ENCODE assay signal across 12 cellular contexts in genomic region chr20:15759546-15760216, GRCh38.
DNase-seq lines count a peak whose midpoint lies in the region; ATAC-seq, FAIRE-seq and TF ChIP-seq lines count a peak whose summit lies in the region.
"Had no signal": no experiment of that assay in that cellular context is flagged by ENCODE, and none has a peak within 500 bp of the region (broad histone marks: within the 10 kb centered on the region; RNA-seq: fewer than 3 reads in every experiment).

No MANE protein-coding gene starts in this region.

- H3K4me3 ChIP-seq in AG04449 (ENCODE audit: low read depth, low read length) = no peak overlapping the region
- no peak overlapping the region for H3K4me3 ChIP-seq in ascending aorta
- H3K4me3 ChIP-seq in mesenchymal stem cell (ENCODE audit: insufficient read depth in 1 of 2, low read depth in 1 of 2, low read length in 2 of 2) = no peak overlapping the region

- no peak overlapping the region for H2BK120ac ChIP-seq in mesenchymal stem cell (ENCODE audit: low read depth, low read length)

- H3K18ac ChIP-seq in mesenchymal stem cell (ENCODE audit: low read depth in 1 of 2, low read length in 2 of 2) = no peak overlapping the region

- DNase-seq in AG04449 (ENCODE audit: low read depth, low spot score) = no peak
- DNase-seq in LHCN-M2 (ENCODE audit: low read depth) = peak; percentile 10
- DNase-seq in ascending aorta (ENCODE audit: low spot score in 2 of 2) = no peak
- DNase-seq in mesenchymal stem cell = peak; percentile 53
- DNase-seq in HTR-8/SVneo (ENCODE audit: insufficient read length, low spot score) = no peak
- DNase-seq in activated naive CD4-positive, alpha-beta T cell treated with anti-CD3 and anti-CD28 coated beads, Interleukin-2, amount 50 U/mL, for 16 hours = no peak
- DNase-seq in SHP77 treated with DMSO at 0.1 percent for 48 hours (lab: John Stamatoyannopoulos, UW) = no peak
- DNase-seq: activated CD4-positive, alpha-beta T cell treated with anti-CD3 and anti-CD28 coated beads, Interleukin-2, amount 50 U/mL, for 48 hours; SW 1271 had no signal

- H3K36me3 ChIP-seq in ascending aorta = no peaks in the 10 kb centered on the region
- no peaks in the 10 kb centered on the region for H3K36me3 ChIP-seq in mesenchymal stem cell (ENCODE audit: control insufficient read depth in 1 of 2, insufficient read depth in 2 of 2, low read depth in 1 of 2, low read length in 2 of 2)

- no peak overlapping the region for H2BK5ac ChIP-seq in mesenchymal stem cell (ENCODE audit: low read depth, low read length, poor library complexity, severe bottlenecking)

- no peak overlapping the region for H2AFZ ChIP-seq in mesenchymal stem cell (ENCODE audit: low read depth, low read length)

- H2BK12ac ChIP-seq in mesenchymal stem cell (ENCODE audit: low read length in 2 of 2) = no peak overlapping the region

- WGBS in mesenchymal stem cell = 58% methylated on average over 12 of the region's 12 CpGs

- H3K79me1 ChIP-seq in mesenchymal stem cell (replicated peaks; ENCODE audit: low read length, poor library complexity, severe bottlenecking) = no peaks in the 10 kb centered on the region

- no peak overlapping the region for H4K8ac ChIP-seq in mesenchymal stem cell (ENCODE audit: low read length)

- H2AK5ac ChIP-seq in mesenchymal stem cell (ENCODE audit: low read length, severe bottlenecking) = no peak overlapping the region

- intact Hi-C loops in ascending aorta (cut with DNase I) = loop anchor here (5.0 kb wide), 2 partner anchors 87 to 173 kb away; no protein-coding TSS in a partner anchor

- H3K9me3 ChIP-seq in ascending aorta = no peaks in the 10 kb centered on the region
- no peaks in the 10 kb centered on the region for H3K9me3 ChIP-seq in mesenchymal stem cell (ENCODE audit: control insufficient read depth, low read length)

- POLR2A ChIA-PET in AG04449 (lab: Yijun Ruan, JAX) = no interaction called here

- no peak overlapping the region for H4K91ac ChIP-seq in mesenchymal stem cell (ENCODE audit: low read length)

- FAIRE-seq in HTR-8/SVneo (lab: Jason Lieb, UNC) = no peak
- FAIRE-seq: H54 had no signal

- no peak overlapping the region for H3K23ac ChIP-seq in mesenchymal stem cell (ENCODE audit: low read length in 2 of 2)

- no peak for ATAC-seq in esophagus mucosa

- H3K4me2 ChIP-seq in mesenchymal stem cell (ENCODE audit: low read length, poor library complexity, severe bottlenecking) = peak overlapping the region; percentile 49
- H3K4me2 ChIP-seq: KMS-11 had no signal

- TF ChIP-seq CTCF in AG04449 (IDR thresholded peaks at IDR 0.05; ENCODE audit: insufficient read depth, low read length, missing control alignments) (peak; percentile 5), ascending aorta (IDR thresholded peaks at IDR 0.05) (peak; percentile 6 to 43 (median 11))

- H3K27me3 ChIP-seq in ascending aorta (no peaks in the 10 kb centered on the region), mesenchymal stem cell (ENCODE audit: control insufficient read depth in 1 of 2, insufficient read depth in 1 of 2, low read length in 2 of 2) (no peaks in the 10 kb centered on the region)

- H3K4ac ChIP-seq in mesenchymal stem cell (ENCODE audit: low read depth in 1 of 2, low read length in 2 of 2) = no peak overlapping the region

- CTCF ChIA-PET in AG04449 (lab: Yijun Ruan, JAX) = interaction anchor here (0.9 to 1.4 kb wide), 2 partner anchors 14 to 268 kb away, joined by 3 to 5 read pairs; no protein-coding TSS in a partner anchor

- no peak overlapping the region for H2BK15ac ChIP-seq in mesenchymal stem cell (ENCODE audit: low read depth, poor library complexity, severe bottlenecking)

- H3K4me1 ChIP-seq in ascending aorta (peaks cover 0 to 24% of the 10 kb centered on the region in 2 donors), mesenchymal stem cell (ENCODE audit: control insufficient read depth, insufficient read depth, low read depth, low read length) (peaks cover 4% of the 10 kb centered on the region)

- H3K27ac ChIP-seq in ascending aorta (peak overlapping the region; percentile 25 to 36), mesenchymal stem cell (ENCODE audit: low read length, poor library complexity, severe bottlenecking) (peak overlapping the region; percentile 22)
- H3K27ac ChIP-seq: KMS-11 had no signal

- no peak overlapping the region for H3K14ac ChIP-seq in mesenchymal stem cell (ENCODE audit: low read length in 2 of 2)

- no peak overlapping the region for H3K9ac ChIP-seq in mesenchymal stem cell (ENCODE audit: low read length)
- H3K9ac ChIP-seq: KMS-11 had no signal

Comparison
In these comparisons a context has a peak if more than half of its experiments do, and no peak if none do; other contexts are left out.
1. DNase-seq: peak in LHCN-M2 (single experiment) and mesenchymal stem cell (single experiment); none in AG04449 (single experiment), ascending aorta (0 of 2), HTR-8/SVneo (single experiment), activated naive CD4-positive, alpha-beta T cell treated with anti-CD3 and anti-CD28 coated beads, Interleukin-2, amount 50 U/mL, for 16 hours (single experiment) and SHP77 treated with DMSO at 0.1 percent for 48 hours (single experiment).